Comparison of ENCODE assay signal across 8 cellular contexts in the genomic region with DNA sequence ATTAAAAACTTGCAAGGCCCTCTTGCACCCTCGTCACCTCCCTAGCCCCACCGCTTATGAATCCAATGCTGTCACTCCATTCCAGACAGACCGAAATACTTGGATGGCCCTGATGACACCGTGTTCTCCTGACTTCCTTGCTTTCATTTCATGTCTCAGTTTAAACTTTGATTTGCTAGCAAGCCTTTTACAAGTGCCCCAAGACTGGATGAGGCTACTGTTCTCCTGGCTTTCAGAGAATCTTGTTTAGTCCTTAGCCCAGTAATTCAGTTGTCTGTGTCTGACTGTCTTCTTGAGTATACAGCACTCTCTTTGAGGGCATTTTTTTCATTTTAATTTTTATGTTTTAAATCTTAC. TPM values are rescaled to one million over a fixed set of nuclear protein-coding genes. Genes with fewer than 3 reads are reported as not detected.
DNase-seq lines count a peak whose midpoint lies in the region; ATAC-seq, FAIRE-seq and TF ChIP-seq lines count a peak whose summit lies in the region.

No MANE protein-coding gene starts in this region.

- in situ Hi-C loops in HepG2 (cut with HindIII; ENCODE audit: extremely low pct_ligation_motif_present, low pct_unique_long_range_greater_than_20kb), result no loop called here

- H3K4me2 ChIP-seq in HepG2 (ENCODE audit: low read depth, low read length), result no peak overlapping the region
- no peak overlapping the region for H3K4me2 ChIP-seq in smooth muscle cell

- H3K79me2 ChIP-seq in HepG2 (ENCODE audit: insufficient read depth, low read length), result no peaks in the 10 kb centered on the region
- no peaks in the 10 kb centered on the region for H3K79me2 ChIP-seq in smooth muscle cell (ENCODE audit: low read depth)

- H3K27ac ChIP-seq in right lobe of liver, result peak overlapping the region in 2 of 3 donors; percentile 30 to 41
- no peak overlapping the region for H3K27ac ChIP-seq in HepG2 (ENCODE audit: extremely low read length, insufficient read depth, low read length)
- peak overlapping the region; percentile 36 to 77 (median 68) for H3K27ac ChIP-seq in esophagus squamous epithelium
- H3K27ac ChIP-seq in smooth muscle cell (ENCODE audit: low read depth), result no peak overlapping the region

- BruUV-seq in HepG2 (replicated peaks; lab: Mats Ljungman, UMichigan), result no TSS peak

- POLR2A ChIA-PET in HepG2 (lab: Yijun Ruan, JAX), result no interaction called here
- POLR2A ChIA-PET in WTC11 (lab: Charles Lee), result no interaction called here

- H4K20me1 ChIP-seq in HepG2 (ENCODE audit: insufficient read depth, low read length), result no peaks in the 10 kb centered on the region
- H4K20me1 ChIP-seq in smooth muscle cell (ENCODE audit: low read depth), result no peaks in the 10 kb centered on the region

- no peak for TF ChIP-seq EP300 in HepG2 (IDR thresholded peaks at IDR 0.05; ENCODE audit: low read depth in 2 of 2, low read length in 2 of 2)
- TF ChIP-seq EP300 in HepG2 (CRISPR knock-in tag; IDR thresholded peaks at IDR 0.05; ENCODE audit: borderline replicate concordance), result no peak

- H3K4me1 ChIP-seq in right lobe of liver, result no peaks in the 10 kb centered on the region
- H3K4me1 ChIP-seq in HepG2 (ENCODE audit: insufficient read depth, low read length), result no peaks in the 10 kb centered on the region
- H3K4me1 ChIP-seq in esophagus squamous epithelium, result peaks cover 0 to 35% (median 10%) of the 10 kb centered on the region in 3 donors
- H3K4me1 ChIP-seq in smooth muscle cell (ENCODE audit: low read depth), result no peaks in the 10 kb centered on the region

- ATAC-seq in right lobe of liver (peak in 2 of 4 donors; percentile 17 to 31), HepG2 (no peak), WTC11 (no peak)

- no peak for FAIRE-seq in HepG2 (lab: Jason Lieb, UNC)

- intact Hi-C loops in right lobe of liver (cut with DNase I) (loop anchor here in 1 of 2 donors (5.0 kb wide), 1 partner anchor 58 kb away; no protein-coding TSS in a partner anchor), HepG2 (cut with micrococcal nuclease; ENCODE audit: unreplicated experiment) (no loop called here), esophagus squamous epithelium (cut with DNase I) (loop anchor here (5.0 kb wide), 1 partner anchor 53 kb away; no protein-coding TSS in a partner anchor)

- H3K27ac Mint-ChIP-seq in WTC11, result no peak overlapping the region

- WGBS in right lobe of liver (ENCODE audit: insufficient coverage, low coverage, low lambda C conversion rate, missing lambda C conversion rate), result 42% methylated on average over 4 of the region's 4 CpGs
- 36% methylated on average over 4 of the region's 4 CpGs for WGBS in HepG2 (ENCODE audit: low lambda C conversion rate)
- 47 to 62% methylated on average over 4 of the region's 4 CpGs for WGBS in esophagus squamous epithelium, 2 donors
- 93% methylated on average over 4 of the region's 4 CpGs for WGBS in smooth muscle cell (ENCODE audit: low lambda C conversion rate)

- no peaks in the 10 kb centered on the region for H3K27me3 ChIP-seq in right lobe of liver
- H3K27me3 ChIP-seq in HepG2 (ENCODE audit: control insufficient read depth in 1 of 2, insufficient read depth in 2 of 2, low read length in 2 of 2), result 0 out of 5 replicates have a peak, but pooled peaks cover 0 to 1% of the 10 kb centered on the region in 2 experiments
- no peaks in the 10 kb centered on the region for H3K27me3 ChIP-seq in esophagus squamous epithelium
- H3K27me3 ChIP-seq in smooth muscle cell (ENCODE audit: low read depth), result peaks cover 15% of the 10 kb centered on the region

- H3K4me3 ChIP-seq in right lobe of liver (no peak overlapping the region), HepG2 (replicated peaks in 1 of 3; ENCODE audit: insufficient read depth in 1 of 3, low read depth in 2 of 3, low read length in 3 of 3) (no peak overlapping the region), esophagus squamous epithelium (peak overlapping the region; percentile 9 to 53 (median 30)), smooth muscle cell (no peak overlapping the region)

- H3K9ac ChIP-seq in HepG2 (ENCODE audit: insufficient read depth, low read depth, low read length), result no peak overlapping the region
- no peak overlapping the region for H3K9ac ChIP-seq in smooth muscle cell (ENCODE audit: low read depth)

- DNase-seq in right lobe of liver (no peak), HepG2 (ENCODE audit: low spot score) (no peak), NCI-H82 treated with DMSO at 0.1 percent for 48 hours (lab: John Stamatoyannopoulos, UW; ENCODE audit: unreplicated experiment) (peak; percentile 59), esophagus squamous epithelium (lab: John Stamatoyannopoulos, UW) (no peak), smooth muscle cell (lab: John Stamatoyannopoulos, UW; ENCODE audit: unreplicated experiment) (no peak), foreskin melanocyte (no peak), WTC11 (ENCODE audit: low spot score) (no peak), NCI-H1105 (lab: John Stamatoyannopoulos, UW) (no peak)

- peaks cover 14% of the 10 kb centered on the region for H3K4me1 Mint-ChIP-seq in WTC11

- TF ChIP-seq CTCF in right lobe of liver (IDR thresholded peaks at IDR 0.05) (no peak), HepG2 (CRISPR knock-in tag; IDR thresholded peaks at IDR 0.05) (no peak), esophagus squamous epithelium (IDR thresholded peaks at IDR 0.05) (no peak), smooth muscle cell (IDR thresholded peaks at IDR 0.05; ENCODE audit: borderline replicate concordance, insufficient read depth, poor library complexity, severe bottlenecking) (no peak), WTC11 (IDR thresholded peaks at IDR 0.05) (no peak)

- no peaks in the 10 kb centered on the region for H3K36me3 Mint-ChIP-seq in WTC11

- TF ChIP-seq POLR2A in right lobe of liver (IDR thresholded peaks at IDR 0.05) (no peak), HepG2 (IDR thresholded peaks at IDR 0.05; ENCODE audit: insufficient read depth in 1 of 2, low read depth in 2 of 2, low read length in 2 of 2) (no peak), esophagus squamous epithelium (IDR thresholded peaks at IDR 0.05) (no peak)

- peaks cover 5% of the 10 kb centered on the region; the same call in 1 of the 2 replicates for H3K27me3 Mint-ChIP-seq in WTC11 (ENCODE audit: low read depth)

- H3K9me3 ChIP-seq in right lobe of liver (no peaks in the 10 kb centered on the region), HepG2 (ENCODE audit: low read length) (no peaks in the 10 kb centered on the region), esophagus squamous epithelium (no peaks in the 10 kb centered on the region), smooth muscle cell (replicated peaks; ENCODE audit: low read depth) (no peaks in the 10 kb centered on the region)

- H2AFZ ChIP-seq in HepG2 (ENCODE audit: low read length), result no peak overlapping the region
- peak overlapping the region; percentile 60 for H2AFZ ChIP-seq in smooth muscle cell (ENCODE audit: low read depth)

- H3K9me3 Mint-ChIP-seq in WTC11, result no peaks in the 10 kb centered on the region; the same call in 1 of the 2 replicates

- no peak overlapping the region for H3K4me3 Mint-ChIP-seq in WTC11

- H3K36me3 ChIP-seq in right lobe of liver (no peaks in the 10 kb centered on the region), HepG2 (replicated peaks in 1 of 2; ENCODE audit: control insufficient read depth in 1 of 2, insufficient read depth in 2 of 2, low read length in 2 of 2) (no peaks in the 10 kb centered on the region), esophagus squamous epithelium (no peaks in the 10 kb centered on the region), smooth muscle cell (ENCODE audit: low read depth) (no peaks in the 10 kb centered on the region)

- TF ChIP-seq RAD21 in HepG2 (CRISPR knock-in tag; IDR thresholded peaks at IDR 0.05), result no peak

- H3F3A ChIP-seq in smooth muscle cell (ENCODE audit: low read depth), result peaks cover 5% of the 10 kb centered on the region

- CTCF ChIA-PET in HepG2 (lab: Yijun Ruan, JAX; ENCODE audit: low intra/inter-chr PET ratio, low total read pairs) (no interaction called here), WTC11 (lab: Charles Lee) (interaction anchor here (1.2 to 1.3 kb wide), 2 partner anchors 13 to 286 kb away, joined by 3 read pairs; no protein-coding TSS in a partner anchor)

RNA-seq across cellular contexts. Expression of gene IFI44L, which starts 0.8 kb away (rescaled TPM):
- total RNA-seq in right lobe of liver (1 to 10 TPM in 5 of 6 experiments, under 1 TPM in 1; 0.49 to 3.1 (median 1.7) TPM), HepG2 (2016; rRNA removed; fragmentation: Illumina TruSeq; extraction: Trizol) (0.04 TPM in 1 of 2 replicates, not detected in the other), esophagus squamous epithelium (10 to 100 TPM in 1 of 4 donors, 1 to 10 TPM in 2, under 1 TPM in 1; 0.11 to 13.6 (median 4.4) TPM), smooth muscle cell (not detected in 2 replicates), WTC11 (2021) (0.13 to 0.53 TPM (median 0.21 TPM) in 3 replicates)
- not detected in 2 replicates for total RNA-seq in HepG2 (2016; cell fraction: cytosol; rRNA removed; fragmentation: Illumina TruSeq; extraction: Trizol; ENCODE audit: low read depth)
- 0.17 TPM in 1 of 2 replicates, not detected in the other for total RNA-seq in HepG2 (2016; cell fraction: insoluble cytoplasmic fraction; rRNA removed; fragmentation: Illumina TruSeq; extraction: Trizol)
- total RNA-seq in HepG2 (2016; cell fraction: membrane; rRNA removed; fragmentation: Illumina TruSeq; extraction: Trizol), result not detected in 2 replicates
- not detected in 2 replicates for total RNA-seq in HepG2 (2016; cell fraction: nucleus; rRNA removed; fragmentation: Illumina TruSeq; extraction: Trizol)
- polyA plus RNA-seq in HepG2 (2011; rRNA removed) (0.04 and 0.12 TPM in 2 replicates), smooth muscle cell (not detected in 2 replicates)
- 0.03 TPM in 1 of 2 replicates, not detected in the other for polyA plus RNA-seq in HepG2 (2011; cell fraction: cytosol; rRNA removed)
- polyA plus RNA-seq in HepG2 (2011; cell fraction: nucleus; rRNA removed), result 0.06 and 0.10 TPM in 2 replicates
- not detected in 2 replicates for polyA plus RNA-seq in HepG2 (2012)
- not detected in 2 replicates for polyA plus RNA-seq in HepG2 (2016; cell fraction: cytosol; fragmentation: Illumina TruSeq; extraction: Trizol; ENCODE audit: low read depth)
- not detected in 2 replicates for polyA plus RNA-seq in HepG2 (2016; cell fraction: insoluble cytoplasmic fraction; fragmentation: Illumina TruSeq; extraction: Trizol; ENCODE audit: low read depth)
- polyA plus RNA-seq in HepG2 (2016; cell fraction: membrane; fragmentation: Illumina TruSeq; extraction: Trizol; ENCODE audit: low read depth), result not detected in 2 replicates
- polyA plus RNA-seq in HepG2 (2016; cell fraction: nucleus; fragmentation: Illumina TruSeq; extraction: Trizol; ENCODE audit: insufficient read depth, low read depth), result 0.69 TPM in 1 of 2 replicates, not detected in the other
- polyA minus RNA-seq in HepG2 (2011; rRNA and poly(A)+ RNA removed; ENCODE audit: low replicate concordance), result 0.84 TPM in 1 of 2 replicates, not detected in the other
- not detected in 2 replicates for polyA minus RNA-seq in HepG2 (2011; cell fraction: cytosol; rRNA and poly(A)+ RNA removed)
- 0.39 TPM in 1 of 2 replicates, not detected in the other for polyA minus RNA-seq in HepG2 (2011; cell fraction: nucleus; rRNA and poly(A)+ RNA removed)

RNA-seq across cellular contexts. Expression of gene IFI44, which starts 30.2 kb away (rescaled TPM):
- total RNA-seq in right lobe of liver, result 10 to 100 TPM in 2 of 6 experiments, 1 to 10 TPM in 4; 5.6 to 12.0 (median 9.8) TPM
- not detected in 2 replicates for total RNA-seq in HepG2 (2016; rRNA removed; fragmentation: Illumina TruSeq; extraction: Trizol)
- not detected in 2 replicates for total RNA-seq in HepG2 (2016; cell fraction: cytosol; rRNA removed; fragmentation: Illumina TruSeq; extraction: Trizol; ENCODE audit: low read depth)
- total RNA-seq in HepG2 (2016; cell fraction: insoluble cytoplasmic fraction; rRNA removed; fragmentation: Illumina TruSeq; extraction: Trizol), result not detected in 2 replicates
- not detected in 2 replicates for total RNA-seq in HepG2 (2016; cell fraction: membrane; rRNA removed; fragmentation: Illumina TruSeq; extraction: Trizol)
- total RNA-seq in HepG2 (2016; cell fraction: nucleus; rRNA removed; fragmentation: Illumina TruSeq; extraction: Trizol), result not detected in 2 replicates
- polyA plus RNA-seq in HepG2 (2011; rRNA removed), result not detected in 2 replicates
- polyA plus RNA-seq in HepG2 (2011; cell fraction: cytosol; rRNA removed), result 0.12 TPM in 1 of 2 replicates, not detected in the other
- not detected in 2 replicates for polyA plus RNA-seq in HepG2 (2011; cell fraction: nucleus; rRNA removed)
- polyA plus RNA-seq in HepG2 (2012), result not detected in 2 replicates
- not detected in 2 replicates for polyA plus RNA-seq in HepG2 (2016; cell fraction: cytosol; fragmentation: Illumina TruSeq; extraction: Trizol; ENCODE audit: low read depth)
- polyA plus RNA-seq in HepG2 (2016; cell fraction: insoluble cytoplasmic fraction; fragmentation: Illumina TruSeq; extraction: Trizol; ENCODE audit: low read depth), result not detected in 2 replicates
- not detected in 2 replicates for polyA plus RNA-seq in HepG2 (2016; cell fraction: membrane; fragmentation: Illumina TruSeq; extraction: Trizol; ENCODE audit: low read depth)
- polyA plus RNA-seq in HepG2 (2016; cell fraction: nucleus; fragmentation: Illumina TruSeq; extraction: Trizol; ENCODE audit: insufficient read depth, low read depth), result not detected in 2 replicates
- polyA minus RNA-seq in HepG2 (2011; rRNA and poly(A)+ RNA removed; ENCODE audit: low replicate concordance), result 1.9 TPM in 1 of 2 replicates, not detected in the other
- not detected in 2 replicates for polyA minus RNA-seq in HepG2 (2011; cell fraction: cytosol; rRNA and poly(A)+ RNA removed)
- not detected in 2 replicates for polyA minus RNA-seq in HepG2 (2011; cell fraction: nucleus; rRNA and poly(A)+ RNA removed)
- 10 to 100 TPM in 2 of 4 donors, 1 to 10 TPM in 2; 3.1 to 33.0 (median 7.6) TPM for total RNA-seq in esophagus squamous epithelium
- 0.27 TPM in 1 of 2 replicates, not detected in the other for total RNA-seq in smooth muscle cell
- polyA plus RNA-seq in smooth muscle cell, result 0.71 TPM in 1 of 2 replicates, not detected in the other
- 0.15 TPM in 1 of 3 replicates, not detected in the others for total RNA-seq in WTC11 (2021)

Comparison
In these comparisons a context has a peak if more than half of its experiments do, and no peak if none do; other contexts are left out.
1. H3K27ac ChIP-seq: peak in right lobe of liver (2 of 3) and esophagus squamous epithelium (4 of 4); none in HepG2 (single experiment) and smooth muscle cell (single experiment).
2. H3K4me3 ChIP-seq: peak in esophagus squamous epithelium (4 of 4); none in right lobe of liver (0 of 3), HepG2 (0 of 3) and smooth muscle cell (single experiment).